1 cellular context compared by ENCODE assay signal in genomic region chr7:112449902-112450806, GRCh38.
TF ChIP-seq lines count a peak whose summit lies in the region.

Gene IFRD1, plus strand, starts transcription at chr7:112450460. Its CDS starts 229 bp downstream, at chr7:112450689.

TF ChIP-seq in K562, 482 proteins besides CTCF, POLR2A, EP300 and RAD21 (continued from another document and continues in another):
- TF ChIP-seq STAT6 (CRISPR knock-in tag; IDR thresholded peaks at IDR 0.05), result 0 out of 2 replicates have a peak, but pooled peaks have one; percentile 37
- peak; percentile 20 for TF ChIP-seq FOXK1 (CRISPR knock-in tag; IDR thresholded peaks at IDR 0.05; ENCODE audit: borderline replicate concordance)
- no peak for TF ChIP-seq SETDB1 (IDR thresholded peaks at IDR 0.05; ENCODE audit: low read length)
- TF ChIP-seq JUNB (CRISPR knock-in tag; conservative IDR thresholded peaks at IDR 0.05), result 0 out of 2 replicates have a peak, but pooled peaks have one; percentile 36
- TF ChIP-seq POLR2H (tag; IDR thresholded peaks at IDR 0.05; ENCODE audit: low read depth), result peak; percentile 98
- 0 out of 4 replicates have a peak, but pooled peaks of 1 of the 2 experiments have one; percentile 35 for TF ChIP-seq MLX (CRISPR knock-in tag; conservative IDR thresholded peaks at IDR 0.05)
- TF ChIP-seq ZNF445 (CRISPR knock-in tag; IDR thresholded peaks at IDR 0.05; ENCODE audit: low read depth), result peak; percentile 53; the same call in 1 of the 2 replicates
- peak; percentile 60 for TF ChIP-seq HLTF (IDR thresholded peaks at IDR 0.05)
- TF ChIP-seq ZNF740 (CRISPR knock-in tag; IDR thresholded peaks at IDR 0.05), result peak; percentile 75; the same call in 1 of the 2 replicates
- TF ChIP-seq ZNF740 (tag; IDR thresholded peaks at IDR 0.05), result no peak
- TF ChIP-seq PHF20 (IDR thresholded peaks at IDR 0.05; ENCODE audit: partially characterized antibody), result peak; percentile 72
- TF ChIP-seq MYNN (IDR thresholded peaks at IDR 0.05), result peak; percentile 45; the same call in 1 of the 2 replicates
- no peak for TF ChIP-seq MYNN (CRISPR knock-in tag; IDR thresholded peaks at IDR 0.05)
- no peak for TF ChIP-seq SAFB2 (IDR thresholded peaks at IDR 0.05; ENCODE audit: borderline replicate concordance, low read depth, low read length, severe bottlenecking)
- TF ChIP-seq SP2 (IDR thresholded peaks at IDR 0.05; ENCODE audit: extremely low read depth, low read depth, low read length, poor library complexity, severe bottlenecking), result peak; percentile 25
- TF ChIP-seq VEZF1 (CRISPR knock-in tag; IDR thresholded peaks at IDR 0.05), result peak; percentile 86
- no peak for TF ChIP-seq GTF3C2 (IDR thresholded peaks at IDR 0.05; ENCODE audit: borderline replicate concordance, extremely low read depth, insufficient read length)
- TF ChIP-seq PHF21A (IDR thresholded peaks at IDR 0.05; ENCODE audit: borderline replicate concordance, low read depth), result peak; percentile 65; the same call in 1 of the 2 replicates
- TF ChIP-seq MITF (IDR thresholded peaks at IDR 0.05), result peak; percentile 36
- no peak for TF ChIP-seq SREBF1 (IDR thresholded peaks at IDR 0.05; ENCODE audit: borderline replicate concordance, low read depth, low read length)
- TF ChIP-seq ZBTB12 (CRISPR knock-in tag; IDR thresholded peaks at IDR 0.05), result peak; percentile 85
- TF ChIP-seq NR4A1 (CRISPR knock-in tag; IDR thresholded peaks at IDR 0.05), result 0 out of 2 replicates have a peak, but pooled peaks have one; percentile 72
- no peak for TF ChIP-seq NR4A1 (tag; IDR thresholded peaks at IDR 0.05)
- TF ChIP-seq ZNF511 (CRISPR knock-in tag; IDR thresholded peaks at IDR 0.05), result peak; percentile 60
- TF ChIP-seq ZNF197 (CRISPR knock-in tag; IDR thresholded peaks at IDR 0.05; ENCODE audit: low read depth), result no peak; the same call in 1 of the 2 replicates
- TF ChIP-seq NFYB (IDR thresholded peaks at IDR 0.05; ENCODE audit: extremely low read depth, insufficient read length), result peak; percentile 71
- TF ChIP-seq ILF3 (IDR thresholded peaks at IDR 0.05; ENCODE audit: borderline replicate concordance), result no peak
- peak; percentile 85; the same call in 1 of the 2 replicates for TF ChIP-seq THAP7 (CRISPR knock-in tag; IDR thresholded peaks at IDR 0.05)
- peak; percentile 48; the same call in 1 of the 2 replicates for TF ChIP-seq ZNF583 (CRISPR knock-in tag; IDR thresholded peaks at IDR 0.05)
- TF ChIP-seq KDM5B (IDR thresholded peaks at IDR 0.05; ENCODE audit: insufficient replicate concordance, low read depth, low read length), result peak; percentile 99
- TF ChIP-seq ZNF408 (CRISPR knock-in tag; IDR thresholded peaks at IDR 0.05; ENCODE audit: low read depth), result no peak
- no peak for TF ChIP-seq TSC22D4 (tag; IDR thresholded peaks at IDR 0.05)
- peak; percentile 65 for TF ChIP-seq ZBTB40 (IDR thresholded peaks at IDR 0.05)
- TF ChIP-seq ZBTB40 (CRISPR knock-in tag; IDR thresholded peaks at IDR 0.05), result no peak
- no peak for TF ChIP-seq NR2C1 (IDR thresholded peaks at IDR 0.05)
- TF ChIP-seq NR2C1 (tag; IDR thresholded peaks at IDR 0.05), result 0 out of 2 replicates have a peak, but pooled peaks have one; percentile 22
